ENCODE assay signal across 30 cellular contexts in genomic region chr12:73053903-73054302, GRCh38.
"Had no signal": no experiment of that assay in that cellular context is flagged by ENCODE, and none has a peak within 500 bp of the region (broad histone marks: within the 10 kb centered on the region; RNA-seq: fewer than 3 reads in every experiment).

No MANE protein-coding gene starts in this region.

- H3K4me3 ChIP-seq: adrenal gland, body of pancreas, breast epithelium had no signal

- DNase-seq: activated B cell treated with CpG ODN at 0.5 μM for 24 hours; activated CD4-positive, alpha-beta memory T cell treated with anti-CD3 and anti-CD28 coated beads for 36 hours; activated CD4-positive, alpha-beta T cell treated with anti-CD3 and anti-CD28 coated beads for 4 hours; activated CD4-positive, alpha-beta T cell treated with anti-CD3 and anti-CD28 coated beads, Interleukin-2, amount 50 U/mL, for 1 hour; activated CD4-positive, CD25-positive, alpha-beta regulatory T cell treated with anti-CD3 and anti-CD28 coated beads, Interleukin-2, amount 50 U/mL, for 72 hours; activated CD8-positive, alpha-beta memory T cell treated with anti-CD3 and anti-CD28 coated beads, Interleukin-2, amount 50 U/mL, for 4 hours; activated gamma-delta T cell treated with Interleukin-2 at 50 U/mL for 16 hours; activated naive CD4-positive, alpha-beta T cell treated with anti-CD3 and anti-CD28 coated beads for 36 hours; activated T-cell treated with anti-CD3 and anti-CD28 coated beads for 4 hours; activated T-cell treated with anti-CD3 and anti-CD28 coated beads, Interleukin-2, amount 50 U/mL, for 4 hours; adrenal gland; body of pancreas; caudate nucleus; cerebellar nuclear complex; NCI-H1092 treated with DMSO at 0.1 percent for 48 hours; NCI-H146; NCI-H187; NCI-H2029 treated with DMSO at 0.1 percent for 48 hours; NCI-H2107; NCI-H226; NCI-H446 treated with DMSO at 0.1 percent for 48 hours; NCI-H524; Right ventricle myocardium superior; SW 1271; T-helper 1 cell; T-helper 2 cell; T-helper 9 cell had no signal

- H3K36me3 ChIP-seq: adrenal gland, breast epithelium had no signal

- H3K9me3 ChIP-seq: adrenal gland, body of pancreas, breast epithelium had no signal

- ATAC-seq: activated naive CD4-positive, alpha-beta T cell treated with anti-CD3 and anti-CD28 coated beads, Interleukin-2, amount 50 U/mL, for 72 hours; activated T-cell treated with anti-CD3 and anti-CD28 coated beads, Interleukin-2, amount 50 U/mL, for 4 hours; body of pancreas had no signal

- H3K27me3 ChIP-seq: adrenal gland, body of pancreas, breast epithelium had no signal

- H3K4me1 ChIP-seq: adrenal gland, body of pancreas, breast epithelium had no signal

- H3K27ac ChIP-seq: adrenal gland, body of pancreas, breast epithelium, KMS-11 had no signal
